In genomic region chr5:6469836-6470235, GRCh38 we compare ENCODE assay signal across 25 cellular contexts. TPM values are rescaled to one million over a fixed set of nuclear protein-coding genes. Genes with fewer than 3 reads are reported as not detected.
"Had no signal": no experiment of that assay in that cellular context is flagged by ENCODE, and none has a peak within 500 bp of the region (broad histone marks: within the 10 kb centered on the region; RNA-seq: fewer than 3 reads in every experiment).

No MANE protein-coding gene starts in this region.

- DNase-seq: dermis blood vessel endothelial cell; dorsolateral prefrontal cortex; effector CD4-positive, alpha-beta T cell; effector memory CD4-positive, alpha-beta T cell; erythroblast; esophagus squamous epithelium; foreskin fibroblast; foreskin melanocyte; gastrocnemius medialis; glutamatergic neuron; heart right ventricle; hippocampal formation; islet precursor cell; kidney; kidney glomerular epithelial cell; left colon; left ventricle myocardium superior; lower lobe of right lung; mesenchymal stem cell; midbrain had no signal

- H3K4me3 ChIP-seq: coronary artery, dorsolateral prefrontal cortex, esophagus squamous epithelium, gastrocnemius medialis, heart right ventricle, lower lobe of right lung had no signal

- H3K27ac ChIP-seq: coronary artery, epithelial cell of prostate, esophagus squamous epithelium, gastrocnemius medialis, lower lobe of right lung had no signal

- H3K9me3 ChIP-seq: esophagus squamous epithelium, gastrocnemius medialis, lower lobe of right lung had no signal

- ATAC-seq: esophagus mucosa, gastrocnemius medialis, left colon, lower lobe of right lung had no signal

- H3K36me3 ChIP-seq: esophagus squamous epithelium, heart right ventricle, lower lobe of right lung had no signal

- H3K4me1 ChIP-seq: esophagus squamous epithelium, lower lobe of right lung had no signal

- H3K27me3 ChIP-seq: gastrocnemius medialis had no signal

RNA-seq across cellular contexts. Expression of gene UBE2QL1, which starts 21.2 kb away (rescaled TPM):
- total RNA-seq: esophagus mucosa, glomerular endothelial cell, lower lobe of right lung, mononuclear cell had no signal
